ENCODE assay signal across 25 cellular contexts in genomic region chr17:82956726-82957468, GRCh38.
DNase-seq lines count a peak whose midpoint lies in the region; ATAC-seq and TF ChIP-seq lines count a peak whose summit lies in the region.
"Had no signal": no experiment of that assay in that cellular context is flagged by ENCODE, and none has a peak within 500 bp of the region (broad histone marks: within the 10 kb centered on the region; RNA-seq: fewer than 3 reads in every experiment).

No MANE protein-coding gene starts in this region.

- intact Hi-C loops in body of pancreas (cut with DNase I): loop anchor here (5.0 kb wide), 1 partner anchor 50 kb away; no protein-coding TSS in a partner anchor

- no peak overlapping the region for H3K27ac Mint-ChIP-seq in activated T-cell treated with anti-CD3 and anti-CD28 coated beads, Interleukin-2, amount 50 U/mL, for 24 hours
- H3K27ac Mint-ChIP-seq: mesothelial cell of epicardium; nephron; stimulated activated memory B cell treated with anti-CD40 and anti-IgM and Interleukin-4, amounts not matched to agents 10 μg/mL and 1 μg/mL and 100 μg/mL, for 72 hours had no signal

- no peaks in the 10 kb centered on the region for H3K4me1 Mint-ChIP-seq in activated T-cell treated with anti-CD3 and anti-CD28 coated beads, Interleukin-2, amount 50 U/mL, for 24 hours (ENCODE audit: low read depth)
- H3K4me1 Mint-ChIP-seq: mesothelial cell of epicardium; nephron; stimulated activated memory B cell treated with anti-CD40 and anti-IgM and Interleukin-4, amounts not matched to agents 10 μg/mL and 1 μg/mL and 100 μg/mL, for 72 hours had no signal

- TF ChIP-seq EP300 in upper lobe of left lung (IDR thresholded peaks at IDR 0.05): no peak

- peaks cover 22% of the 10 kb centered on the region for H3K9me3 Mint-ChIP-seq in activated T-cell treated with anti-CD3 and anti-CD28 coated beads, Interleukin-2, amount 50 U/mL, for 24 hours

- H3K9me3 ChIP-seq in body of pancreas: no peaks in the 10 kb centered on the region
- H3K9me3 ChIP-seq in upper lobe of left lung: no peaks in the 10 kb centered on the region

- peaks cover 57% of the 10 kb centered on the region for H3K36me3 Mint-ChIP-seq in activated T-cell treated with anti-CD3 and anti-CD28 coated beads, Interleukin-2, amount 50 U/mL, for 24 hours (ENCODE audit: low read depth)

- no peak overlapping the region for H3K4me3 Mint-ChIP-seq in activated T-cell treated with anti-CD3 and anti-CD28 coated beads, Interleukin-2, amount 50 U/mL, for 24 hours
- H3K4me3 Mint-ChIP-seq: mesothelial cell of epicardium; nephron; stimulated activated memory B cell treated with anti-CD40 and anti-IgM and Interleukin-4, amounts not matched to agents 10 μg/mL and 1 μg/mL and 100 μg/mL, for 72 hours had no signal

- TF ChIP-seq POLR2A in body of pancreas (IDR thresholded peaks at IDR 0.05) (no peak), upper lobe of left lung (IDR thresholded peaks at IDR 0.05) (no peak)

- no peaks in the 10 kb centered on the region for H3K27me3 ChIP-seq in body of pancreas
- no peaks in the 10 kb centered on the region for H3K27me3 ChIP-seq in upper lobe of left lung
- H3K27me3 ChIP-seq: cardiac muscle cell, tibial artery had no signal

- H3K27ac ChIP-seq in body of pancreas (no peak overlapping the region), upper lobe of left lung (no peak overlapping the region)
- H3K27ac ChIP-seq: BLaER1 treated with 17β-estradiol and CSF1 and Interleukin-3, amounts not matched to agents 10 nM and 100 nM; cardiac muscle cell; GM23248; SK-N-MC; tibial artery had no signal

- H3K36me3 ChIP-seq in body of pancreas (replicated peaks in 1 of 2; ENCODE audit: insufficient read depth in 1 of 2, low read depth in 2 of 2) (no peaks in the 10 kb centered on the region), upper lobe of left lung (no peaks in the 10 kb centered on the region)
- H3K36me3 ChIP-seq: cardiac muscle cell had no signal

- TF ChIP-seq CTCF in body of pancreas (IDR thresholded peaks at IDR 0.05) (no peak), upper lobe of left lung (IDR thresholded peaks at IDR 0.05) (no peak)

- H3K4me3 ChIP-seq in body of pancreas (no peak overlapping the region), upper lobe of left lung (no peak overlapping the region)
- H3K4me3 ChIP-seq: BLaER1 treated with 17β-estradiol and CSF1 and Interleukin-3, amounts not matched to agents 10 nM and 100 nM; cardiac muscle cell; GM23248; SK-N-MC; tibial artery had no signal

- ATAC-seq in body of pancreas: peak; percentile 45
- peak in 1 of 2 donors; percentile 15 for ATAC-seq in upper lobe of left lung (ENCODE audit: low FRiP score in 2 of 2)
- ATAC-seq: stimulated activated memory B cell treated with anti-CD40 and anti-IgM and Interleukin-4, amounts not matched to agents 10 μg/mL and 1 μg/mL and 100 μg/mL, for 72 hours had no signal

- WGBS in body of pancreas, 2 donors: 82 to 100% methylated on average over 4 to 22 of the region's 33 CpGs
- WGBS in upper lobe of left lung, 2 donors: 92 to 96% methylated on average over 5 to 20 of the region's 33 CpGs

- peak; percentile 26 for DNase-seq in activated T-cell treated with anti-CD3 and anti-CD28 coated beads, Interleukin-2, amount 50 U/mL, for 24 hours
- no peak for DNase-seq in activated T-cell treated with anti-CD3 and anti-CD28 coated beads, Interleukin-2, amount 50 U/mL, for 48 hours
- DNase-seq in body of pancreas (peak in 2 of 4 donors; percentile 7 to 39), mesenteric fat pad (ENCODE audit: low spot score) (peak; percentile 88), upper lobe of left lung (peak; percentile 19 to 73), NCI-H2107 (lab: John Stamatoyannopoulos, UW) (no peak), DMS114 treated with DMSO at 0.1 percent for 48 hours (lab: John Stamatoyannopoulos, UW; ENCODE audit: unreplicated experiment) (no peak), GM19240 (ENCODE audit: insufficient read length, low spot score) (no peak)
- DNase-seq: activated naive CD4-positive, alpha-beta T cell treated with Interleukin-2 at 50 U/mL for 16 hours; amygdala; EL; glutamatergic neuron; GM23248; Karpas-422; left cardiac atrium; NCI-H2029 treated with DMSO at 0.1 percent for 48 hours; NCI-H510A treated with DMSO at 0.1 percent for 48 hours; stimulated activated CD4-positive, alpha-beta T cell treated with anti-CD3 and anti-CD28 coated beads, Interleukin-2, amount 100 ng/mL, for 24 hours had no signal

- no peaks in the 10 kb centered on the region for H3K4me1 ChIP-seq in body of pancreas
- H3K4me1 ChIP-seq in upper lobe of left lung: no peaks in the 10 kb centered on the region
- H3K4me1 ChIP-seq: tibial artery had no signal

- no peaks in the 10 kb centered on the region for H3K27me3 Mint-ChIP-seq in activated T-cell treated with anti-CD3 and anti-CD28 coated beads, Interleukin-2, amount 50 U/mL, for 24 hours
- H3K27me3 Mint-ChIP-seq: stimulated activated memory B cell treated with anti-CD40 and anti-IgM and Interleukin-4, amounts not matched to agents 10 μg/mL and 1 μg/mL and 100 μg/mL, for 72 hours had no signal

Comparison
In these comparisons a context has a peak if more than half of its experiments do, and no peak if none do; other contexts are left out.
1. DNase-seq: peak in activated T-cell treated with anti-CD3 and anti-CD28 coated beads, Interleukin-2, amount 50 U/mL, for 24 hours (single experiment), mesenteric fat pad (single experiment) and upper lobe of left lung (2 of 2); none in activated T-cell treated with anti-CD3 and anti-CD28 coated beads, Interleukin-2, amount 50 U/mL, for 48 hours (0 of 2), NCI-H2107 (single experiment), DMS114 treated with DMSO at 0.1 percent for 48 hours (single experiment) and GM19240 (single experiment).